ENCODE assay signal across 8 cellular contexts in the genomic region with DNA sequence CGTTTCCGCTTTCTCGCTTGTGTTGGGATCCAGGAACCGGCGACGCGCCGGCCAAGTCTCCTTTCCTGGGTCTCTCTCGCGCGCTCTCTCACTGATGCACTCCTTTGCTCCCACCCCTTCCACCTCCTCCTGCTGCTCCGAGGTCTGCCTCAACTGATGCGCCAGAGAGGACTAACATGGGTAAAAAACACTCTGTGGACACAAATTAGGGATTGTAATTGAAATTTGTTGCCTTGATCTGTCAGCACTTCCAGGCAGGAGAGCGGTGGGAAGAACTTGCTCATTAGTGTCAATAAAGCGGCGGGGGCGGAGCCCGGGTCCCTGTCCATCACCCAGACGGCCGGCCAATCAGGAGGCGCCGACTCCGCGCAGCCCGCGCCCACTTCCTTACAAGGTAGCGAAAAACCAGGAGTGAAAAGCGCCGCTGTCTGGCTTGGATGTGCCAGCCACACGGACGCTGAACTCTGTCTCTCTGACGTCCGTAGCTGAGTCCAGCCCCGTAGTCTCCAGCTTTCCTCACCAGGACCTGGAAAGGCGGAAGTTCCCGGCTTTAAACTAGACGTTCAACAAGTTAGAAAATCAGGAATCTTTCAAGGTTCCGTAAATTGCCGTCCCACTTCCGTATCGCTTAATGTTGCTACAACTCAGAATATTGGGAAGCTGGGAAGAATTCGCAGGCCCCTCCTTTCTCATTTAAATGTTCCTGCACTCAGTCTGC. TPM values are rescaled to one million over a fixed set of nuclear protein-coding genes. Genes with fewer than 3 reads are reported as not detected.
DNase-seq lines count a peak whose midpoint lies in the region; ATAC-seq, FAIRE-seq and TF ChIP-seq lines count a peak whose summit lies in the region.

A gene (minus strand): TSS at position 267 of the 718 bp plus-strand sequence. CDS start 417 bp downstream, outside the sequence.

- peak within 1 kb of the TSS; percentile 61 to 72 (median 70) for H3K9ac ChIP-seq in skeletal muscle tissue (ENCODE audit: low read depth in 1 of 3, low read length in 3 of 3)

- FAIRE-seq in GM12891 (lab: Jason Lieb, UNC): no peak

- H3K27ac ChIP-seq in skeletal muscle tissue (ENCODE audit: low read depth, low read length): peak within 1 kb of the TSS; percentile 79

- H3K4me3 ChIP-seq in skeletal muscle tissue (ENCODE audit: low read length in 3 of 3): peak within 1 kb of the TSS; percentile 59 to 81 (median 69)

- DNase-seq in NCI-H2227 treated with DMSO at 0.1 percent for 48 hours (lab: John Stamatoyannopoulos, UW): peak; percentile 96
- DNase-seq in cerebellum (ENCODE audit: low spot score): peak; percentile 11
- peak; percentile 98 for DNase-seq in islet precursor cell
- DNase-seq in GM12891 (ENCODE audit: insufficient read length, low spot score): no peak
- no peak for DNase-seq in SKM-1 (lab: John Stamatoyannopoulos, UW; ENCODE audit: unreplicated experiment)

- H3K4me1 ChIP-seq in skeletal muscle tissue (ENCODE audit: control insufficient read depth in 3 of 3, insufficient read depth in 3 of 3, low read length in 3 of 3): peaks cover 0 to 4% (median 0%) of the 10 kb centered on the region in 3 donors

- H3K27me3 ChIP-seq in skeletal muscle tissue (ENCODE audit: control insufficient read depth in 3 of 3, insufficient read depth in 3 of 3, low read length in 3 of 3): peaks cover 37 to 69% (median 60%) of the 10 kb centered on the region in 3 donors

- ATAC-seq in GM19467 (IDR thresholded peaks at IDR 0.05; ENCODE audit: unreplicated experiment): peak; percentile 64
- ATAC-seq in HG02763 (IDR thresholded peaks at IDR 0.05; ENCODE audit: unreplicated experiment): no peak

- TF ChIP-seq POLR2A in GM12891 (IDR thresholded peaks at IDR 0.05; ENCODE audit: low read depth, low read length): no peak

- H3K36me3 ChIP-seq in skeletal muscle tissue (ENCODE audit: control insufficient read depth in 3 of 3, insufficient read depth in 3 of 3, low read length in 3 of 3): no peaks in the 10 kb centered on the region

- peaks cover 0 to 2% (median 0%) of the 10 kb centered on the region in 3 donors for H3K9me3 ChIP-seq in skeletal muscle tissue (ENCODE audit: control insufficient read depth in 3 of 3, low read length in 3 of 3)

TF ChIP-seq in GM12891, 5 proteins besides CTCF, POLR2A, EP300 and RAD21:
- TF ChIP-seq PAX5 (IDR thresholded peaks at IDR 0.05; ENCODE audit: insufficient read depth, low read length, severe bottlenecking): no peak
- no peak for TF ChIP-seq SPI1 (IDR thresholded peaks at IDR 0.05; ENCODE audit: low read depth, low read length)
- no peak for TF ChIP-seq POLR2AphosphoS5 (IDR thresholded peaks at IDR 0.05; ENCODE audit: low read depth, low read length)
- no peak for TF ChIP-seq POU2F2 (IDR thresholded peaks at IDR 0.05; ENCODE audit: low read depth, low read length)
- TF ChIP-seq TAF1 (IDR thresholded peaks at IDR 0.05; ENCODE audit: low read depth, low read length): no peak

RNA-seq across cellular contexts. Expression of the gene that starts here (rescaled TPM):
- total RNA-seq in cerebellum (22.1 TPM), skeletal muscle tissue (22.4 TPM)
- polyA plus RNA-seq in GM12891 (2012; ENCODE audit: low read depth, missing spikeins): 0.05 TPM

Comparison
In these comparisons a context has a peak if more than half of its experiments do, and no peak if none do; other contexts are left out.
1. DNase-seq: peak in NCI-H2227 treated with DMSO at 0.1 percent for 48 hours (single experiment), cerebellum (single experiment) and islet precursor cell (single experiment); none in GM12891 (single experiment) and SKM-1 (single experiment).